Comparison of ENCODE assay signal across 10 cellular contexts in the genomic region with DNA sequence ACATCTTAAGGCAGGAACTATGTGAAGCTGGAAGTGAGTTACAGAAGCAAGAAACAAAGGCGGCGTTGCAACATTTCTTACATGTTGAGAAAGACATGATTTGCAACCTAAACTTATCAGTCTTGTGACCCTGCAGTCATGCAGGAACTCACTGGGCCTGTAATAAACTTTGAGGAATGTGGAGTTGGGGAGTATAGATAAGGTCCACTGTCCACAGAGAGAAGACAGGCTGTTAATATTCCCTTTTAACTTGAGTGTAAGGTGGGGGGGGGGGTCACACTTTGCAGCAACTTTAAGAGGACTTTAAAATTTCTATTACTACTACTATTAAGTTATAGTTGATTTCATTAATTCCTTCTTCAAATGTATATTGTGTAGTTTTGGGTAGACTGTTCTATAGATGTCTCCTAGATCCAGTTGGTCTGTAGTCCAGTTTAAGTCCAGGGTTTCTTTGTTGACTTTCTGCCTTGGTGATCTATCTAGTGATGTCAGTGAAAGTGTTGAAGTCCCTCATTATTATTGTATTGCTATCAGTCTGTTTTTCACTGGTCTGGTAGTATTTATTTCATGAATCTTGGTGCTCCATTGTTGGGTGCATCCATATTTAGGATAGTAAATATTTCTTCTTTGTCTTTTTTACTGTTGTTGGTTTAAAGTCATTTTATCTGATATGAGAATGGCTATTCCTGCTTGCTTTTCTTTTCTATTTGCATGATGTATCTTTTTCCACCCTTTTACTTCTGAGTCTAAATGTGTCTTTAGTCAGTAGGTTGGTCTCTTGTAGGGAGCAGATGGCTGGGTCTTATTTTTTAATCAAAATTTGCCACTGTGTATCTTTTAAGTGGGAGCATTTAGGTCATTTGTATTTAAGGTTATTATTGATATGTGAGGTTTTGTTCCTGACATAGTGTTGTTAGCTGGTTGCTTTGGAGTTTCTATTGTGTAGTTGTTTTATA.
"Had no signal": no experiment of that assay in that cellular context is flagged by ENCODE, and none has a peak within 500 bp of the region (broad histone marks: within the 10 kb centered on the region; RNA-seq: fewer than 3 reads in every experiment).

No MANE protein-coding gene starts in this region.

- ATAC-seq: activated CD4-positive, CD25-positive, alpha-beta regulatory T cell treated with anti-CD3 and anti-CD28 coated beads, Interleukin-2, amount 50 U/mL, for 24 hours; heart right ventricle; psoas muscle; sciatic nerve; T-helper 17 cell had no signal

- H3K4me3 ChIP-seq: esophagus muscularis mucosa, heart right ventricle, left ventricle myocardium inferior, psoas muscle had no signal

- H3K4me1 ChIP-seq: psoas muscle had no signal

- DNase-seq: amygdala; heart right ventricle; kidney; left ventricle myocardium inferior; psoas muscle; stimulated activated naive CD4-positive, alpha-beta T cell; T-helper 17 cell had no signal

- H3K27ac ChIP-seq: esophagus muscularis mucosa, heart right ventricle, left ventricle myocardium inferior, psoas muscle had no signal
